ENCODE assay signal across 8 cellular contexts in the genomic region with DNA sequence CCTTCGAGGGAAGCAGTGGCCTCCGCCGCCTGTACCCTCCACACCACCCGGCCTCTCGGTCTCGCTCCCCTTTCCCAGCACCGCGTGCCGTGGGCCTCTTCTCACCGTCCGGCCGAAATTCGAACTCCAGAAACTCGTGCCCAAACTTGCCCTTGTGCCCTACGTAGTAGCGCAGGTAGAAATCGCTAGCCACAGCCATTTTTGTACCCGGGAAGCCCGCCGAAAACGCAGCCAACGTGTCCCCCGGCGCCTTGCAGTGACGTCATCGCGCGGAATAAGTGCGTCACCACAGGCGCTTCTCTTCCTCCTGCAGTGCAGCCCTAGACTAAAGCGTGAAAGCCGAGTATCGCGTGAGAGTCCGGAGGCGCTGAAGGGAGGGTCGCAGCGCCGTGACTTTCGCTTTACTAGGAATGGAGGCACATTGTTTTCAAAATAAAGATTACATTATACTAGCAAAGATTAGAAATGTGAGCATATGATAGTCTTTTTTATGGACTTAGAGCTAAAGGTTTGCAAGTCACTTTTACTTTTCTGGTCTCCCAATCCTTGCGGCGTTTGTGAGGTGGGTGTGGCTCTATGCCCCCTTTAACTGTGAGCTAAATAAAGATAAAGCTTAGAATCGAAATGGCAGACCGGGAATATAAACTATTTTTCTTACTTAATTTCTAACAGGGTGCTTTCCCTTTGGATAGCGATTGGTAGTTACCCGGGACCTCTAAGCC. TPM values are rescaled to one million over a fixed set of nuclear protein-coding genes. Genes with fewer than 3 reads are reported as not detected.
A peak's percentile ranks its signal among the peaks of the same experiment; 100 is the strongest.
DNase-seq lines count a peak whose midpoint lies in the region; ATAC-seq and TF ChIP-seq lines count a peak whose summit lies in the region.

MAGOHB (minus strand) TSS at position 276 of the 722 bp plus-strand sequence; CDS start at position 199, 77 bp downstream.

- peak; percentile 95 for ATAC-seq in GM19467 (IDR thresholded peaks at IDR 0.05; ENCODE audit: unreplicated experiment)
- ATAC-seq in lower lobe of right lung, result peak; percentile 99

- intact Hi-C loops in CD4-positive, alpha-beta memory T cell (cut with micrococcal nuclease), result loop anchor here (1.0 to 5.0 kb wide), 6 partner anchors 59 to 746 kb away; partner anchors contain the start of genes CLEC2B, GABARAPL1 and SMIM10L1
- intact Hi-C loops in lower lobe of right lung (cut with DNase I), result no loop called here

- H3K4me3 ChIP-seq in CD4-positive, alpha-beta memory T cell (ENCODE audit: low read length in 2 of 2), result peak within 1 kb of the TSS; percentile 92 to 96
- peak within 1 kb of the TSS; percentile 76 for H3K4me3 ChIP-seq in lower lobe of right lung

- CTCF ChIA-PET in CD4-positive, alpha-beta memory T cell (lab: Charles Lee; ENCODE audit: partially characterized antibody), result no interaction called here

- H3K36me3 Mint-ChIP-seq in CD4-positive, alpha-beta memory T cell, result peaks cover 19 to 24% of the 10 kb centered on the region in 2 donors

- peak within 1 kb of the TSS; percentile 99 to 100 (median 100) for H3K27ac Mint-ChIP-seq in CD4-positive, alpha-beta memory T cell

- POLR2A ChIA-PET in CD4-positive, alpha-beta memory T cell (lab: Charles Lee; ENCODE audit: partially characterized antibody), result interaction anchor here (0.8 to 2.5 kb wide), 5 partner anchors 247 to 557 kb away, joined by 3 to 18 read pairs (median 6); partner anchors contain the start of genes GABARAPL1 and SMIM10L1

- H3K27me3 Mint-ChIP-seq in CD4-positive, alpha-beta memory T cell, result peaks cover 5 to 10% of the 10 kb centered on the region in 2 donors

- no peak for TF ChIP-seq CTCF in lower lobe of right lung (IDR thresholded peaks at IDR 0.05)

- peak within 1 kb of the TSS; percentile 93 for H3K27ac ChIP-seq in CD4-positive, alpha-beta memory T cell (ENCODE audit: low read depth, low read length)
- H3K27ac ChIP-seq in lower lobe of right lung, result peak within 1 kb of the TSS; percentile 89

- H3K9me3 Mint-ChIP-seq in CD4-positive, alpha-beta memory T cell, result peaks cover 0 to 4% (median 0%) of the 10 kb centered on the region in 8 donors

- no peaks in the 10 kb centered on the region for H3K27me3 ChIP-seq in CD4-positive, alpha-beta memory T cell (ENCODE audit: insufficient read depth, low read length)
- H3K27me3 ChIP-seq in lower lobe of right lung (ENCODE audit: low read depth), result no peaks in the 10 kb centered on the region

- peak; percentile 96 to 98 (median 96) for DNase-seq in CD4-positive, alpha-beta memory T cell
- DNase-seq in HS-27A (ENCODE audit: low read depth), result peak; percentile 94
- peak; percentile 76 for DNase-seq in NK-92 (lab: John Stamatoyannopoulos, UW; ENCODE audit: unreplicated experiment)
- DNase-seq in activated CD8-positive, alpha-beta memory T cell treated with anti-CD3 and anti-CD28 coated beads for 1 hour (ENCODE audit: extremely low read depth in 1 of 2, low read depth in 1 of 2), result peak; percentile 98 to 99
- DNase-seq in effector CD4-positive, alpha-beta T cell, result peak; percentile 99
- DNase-seq in lower lobe of right lung, result peak; percentile 97
- DNase-seq in stimulated activated CD4-positive, alpha-beta T cell treated with anti-CD3 and anti-CD28 coated beads, TNF-alpha, amount 100 ng/mL, for 24 hours (ENCODE audit: low read depth in 3 of 3), result peak; percentile 97 to 99 (median 99)

- H3K4me1 ChIP-seq in CD4-positive, alpha-beta memory T cell (ENCODE audit: insufficient read depth, low read length), result peaks cover 22% of the 10 kb centered on the region
- H3K4me1 ChIP-seq in lower lobe of right lung, result peaks cover 11% of the 10 kb centered on the region

- H3K4me3 Mint-ChIP-seq in CD4-positive, alpha-beta memory T cell, result peak within 1 kb of the TSS; percentile 99 to 100 (median 100)

- H3K9me3 ChIP-seq in CD4-positive, alpha-beta memory T cell (ENCODE audit: control insufficient read depth in 1 of 2, low read length in 2 of 2), result no peaks in the 10 kb centered on the region
- no peaks in the 10 kb centered on the region for H3K9me3 ChIP-seq in lower lobe of right lung

- H3K36me3 ChIP-seq in CD4-positive, alpha-beta memory T cell (ENCODE audit: insufficient read depth, low read length), result peaks cover 14% of the 10 kb centered on the region
- peaks cover 17% of the 10 kb centered on the region for H3K36me3 ChIP-seq in lower lobe of right lung

- H3K4me1 Mint-ChIP-seq in CD4-positive, alpha-beta memory T cell, result peaks cover 20 to 36% (median 27%) of the 10 kb centered on the region in 4 donors

RNA-seq across cellular contexts. Expression of gene MAGOHB, which starts in this region (rescaled TPM):
- total RNA-seq in CD4-positive, alpha-beta memory T cell, result 10 to 100 TPM; 19.3 to 22.0 TPM
- 10 to 100 TPM; 50.0 to 58.2 TPM for polyA plus RNA-seq in CD4-positive, alpha-beta memory T cell
- 19.7 TPM for total RNA-seq in lower lobe of right lung

Comparison
In these comparisons a context has a peak if more than half of its experiments do, and no peak if none do; other contexts are left out.
1. Peak in every context shown above with its lines: DNase-seq, ATAC-seq, H3K4me3 ChIP-seq and H3K27ac ChIP-seq.